12 cellular contexts compared by ENCODE assay signal in the genomic region with DNA sequence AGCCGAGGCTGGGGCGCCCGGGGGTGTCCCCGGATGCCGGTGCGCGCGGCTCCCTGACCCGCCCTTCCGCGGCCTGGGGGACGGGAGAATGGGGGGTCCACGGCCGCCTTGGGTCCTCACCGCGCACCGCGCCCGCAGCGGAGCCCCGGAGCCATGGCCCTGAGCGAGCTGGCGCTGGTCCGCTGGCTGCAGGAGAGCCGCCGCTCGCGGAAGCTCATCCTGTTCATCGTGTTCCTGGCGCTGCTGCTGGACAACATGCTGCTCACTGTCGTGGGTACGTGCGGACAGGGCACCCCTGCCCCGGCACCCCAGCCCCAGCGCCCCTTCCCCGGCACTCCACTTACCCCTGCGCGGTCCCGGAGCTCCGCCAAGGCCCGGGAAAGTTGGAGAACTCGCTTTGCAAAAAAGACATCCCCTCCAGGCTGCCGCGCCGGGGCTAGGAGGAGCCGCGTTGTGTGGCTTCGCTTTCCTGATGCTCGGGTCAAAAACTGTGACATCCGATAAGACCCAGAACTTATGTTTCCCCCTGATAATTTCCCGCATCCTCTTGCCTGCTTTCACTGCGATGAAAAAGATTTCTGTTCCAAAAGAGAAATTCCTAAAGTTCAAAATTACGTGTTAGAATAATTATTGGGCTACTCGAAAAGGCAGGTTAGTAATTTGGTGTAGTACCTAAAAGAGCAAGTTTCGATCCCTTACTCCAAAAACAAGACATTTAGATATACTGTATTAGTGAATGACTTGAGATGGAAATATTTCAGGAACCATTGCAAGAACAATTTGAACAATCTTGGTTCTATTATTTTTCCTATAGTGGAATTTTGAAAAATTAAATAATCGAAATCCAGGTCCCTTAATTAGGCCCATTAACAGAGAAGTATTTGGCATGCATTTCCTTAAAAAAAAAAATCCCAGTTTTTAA. TPM values are rescaled to one million over a fixed set of nuclear protein-coding genes. Genes with fewer than 3 reads are reported as not detected.
DNase-seq lines count a peak whose midpoint lies in the region; ATAC-seq, FAIRE-seq and TF ChIP-seq lines count a peak whose summit lies in the region.
"Had no signal": no experiment of that assay in that cellular context is flagged by ENCODE, and none has a peak within 500 bp of the region (broad histone marks: within the 10 kb centered on the region; RNA-seq: fewer than 3 reads in every experiment).

No MANE protein-coding gene starts in this region.

- H3K4me1 ChIP-seq in kidney (ENCODE audit: control insufficient read depth in 1 of 2, insufficient read depth in 1 of 2, low read depth in 1 of 2, low read length in 2 of 2) (no peaks in the 10 kb centered on the region), suprapubic skin (peaks cover 12% of the 10 kb centered on the region)
- H3K4me1 ChIP-seq: SJSA1 had no signal

- no peak for DNase-seq in activated naive CD4-positive, alpha-beta T cell treated with anti-CD3 and anti-CD28 coated beads, Interleukin-2, amount 50 U/mL, for 72 hours (ENCODE audit: low spot score in 2 of 2)
- no peak for DNase-seq in activated naive CD4-positive, alpha-beta T cell treated with anti-CD3 and anti-CD28 coated beads, Interleukin-2, amount 50 U/mL, for 16 hours
- peak; percentile 36 for DNase-seq in activated naive CD8-positive, alpha-beta T cell treated with anti-CD3 and anti-CD28 coated beads, Interleukin-2, amount 10 ng/mL, durations not matched to agents 7 days and 5 days
- DNase-seq in kidney (peak; percentile 67), suprapubic skin (ENCODE audit: low spot score in 2 of 2) (no peak)
- DNase-seq: anterior cingulate cortex, DMS153 had no signal

- peak; percentile 22 to 47 for ATAC-seq in activated naive CD4-positive, alpha-beta T cell treated with anti-CD3 and anti-CD28 coated beads, Interleukin-2, amount 50 U/mL, for 72 hours
- no peak for ATAC-seq in activated naive CD8-positive, alpha-beta T cell treated with anti-CD3 and anti-CD28 coated beads, Interleukin-2, amount 10 ng/mL, durations not matched to agents 7 days and 5 days (ENCODE audit: low read depth)
- ATAC-seq in GM18511 (IDR thresholded peaks at IDR 0.05; ENCODE audit: unreplicated experiment) (no peak), HG02981 (IDR thresholded peaks at IDR 0.05; ENCODE audit: unreplicated experiment) (no peak), GM18519 (IDR thresholded peaks at IDR 0.05; ENCODE audit: low FRiP score, unreplicated experiment) (no peak)

- H3K9ac ChIP-seq in kidney (ENCODE audit: low read length in 2 of 2), result no peak overlapping the region

- H3K36me3 ChIP-seq in kidney (ENCODE audit: control insufficient read depth in 1 of 2, insufficient read depth in 2 of 2, low read length in 2 of 2) (no peaks in the 10 kb centered on the region), suprapubic skin (no peaks in the 10 kb centered on the region)
- H3K36me3 ChIP-seq: SJSA1 had no signal

- peaks cover 9% of the 10 kb centered on the region for H3K4me1 Mint-ChIP-seq in activated naive CD8-positive, alpha-beta T cell treated with anti-CD3 and anti-CD28 coated beads, Interleukin-2, amount 10 ng/mL, durations not matched to agents 7 days and 5 days

- no peak for TF ChIP-seq POLR2A in suprapubic skin (IDR thresholded peaks at IDR 0.05)

- H3K36me3 Mint-ChIP-seq in activated naive CD4-positive, alpha-beta T cell treated with anti-CD3 and anti-CD28 coated beads, Interleukin-2, amount 50 U/mL, for 72 hours, result no peaks in the 10 kb centered on the region
- H3K36me3 Mint-ChIP-seq in activated naive CD8-positive, alpha-beta T cell treated with anti-CD3 and anti-CD28 coated beads, Interleukin-2, amount 10 ng/mL, durations not matched to agents 7 days and 5 days, result no peaks in the 10 kb centered on the region

- no peaks in the 10 kb centered on the region for H3K9me3 Mint-ChIP-seq in activated naive CD4-positive, alpha-beta T cell treated with anti-CD3 and anti-CD28 coated beads, Interleukin-2, amount 50 U/mL, for 72 hours
- H3K9me3 Mint-ChIP-seq in activated naive CD8-positive, alpha-beta T cell treated with anti-CD3 and anti-CD28 coated beads, Interleukin-2, amount 10 ng/mL, durations not matched to agents 7 days and 5 days, result peaks cover 1% of the 10 kb centered on the region

- 12% methylated on average over 22 of the region's 56 CpGs for WGBS in suprapubic skin

- TF ChIP-seq CTCF in kidney (IDR thresholded peaks at IDR 0.05; ENCODE audit: borderline replicate concordance, extremely low read depth, insufficient read depth), result no peak
- TF ChIP-seq CTCF in suprapubic skin (IDR thresholded peaks at IDR 0.05), result no peak

- peak overlapping the region; percentile 38 for H3K4me3 Mint-ChIP-seq in activated naive CD8-positive, alpha-beta T cell treated with anti-CD3 and anti-CD28 coated beads, Interleukin-2, amount 10 ng/mL, durations not matched to agents 7 days and 5 days

- H3K4me3 ChIP-seq in kidney (ENCODE audit: low read length in 2 of 2), result no peak overlapping the region
- peak overlapping the region; percentile 36 for H3K4me3 ChIP-seq in suprapubic skin
- H3K4me3 ChIP-seq: SJSA1 had no signal

- no peaks in the 10 kb centered on the region for H3K9me3 ChIP-seq in kidney (ENCODE audit: control insufficient read depth in 1 of 2, low read length in 2 of 2)
- no peaks in the 10 kb centered on the region for H3K9me3 ChIP-seq in suprapubic skin
- H3K9me3 ChIP-seq: SJSA1 had no signal

- POLR2A ChIA-PET in activated naive CD8-positive, alpha-beta T cell treated with anti-CD3 and anti-CD28 coated beads, Interleukin-2, amount 10 ng/mL, durations not matched to agents 7 days and 5 days (lab: Charles Lee), result no interaction called here

- no peak for TF ChIP-seq EP300 in suprapubic skin (IDR thresholded peaks at IDR 0.05)

- peaks cover 71% of the 10 kb centered on the region for H3K27me3 ChIP-seq in suprapubic skin

- H3K27ac Mint-ChIP-seq in activated naive CD4-positive, alpha-beta T cell treated with anti-CD3 and anti-CD28 coated beads, Interleukin-2, amount 50 U/mL, for 72 hours, result no peak overlapping the region
- H3K27ac Mint-ChIP-seq in activated naive CD8-positive, alpha-beta T cell treated with anti-CD3 and anti-CD28 coated beads, Interleukin-2, amount 10 ng/mL, durations not matched to agents 7 days and 5 days, result no peak overlapping the region

- no peak for FAIRE-seq in kidney (lab: Jason Lieb, UNC)

- H3K27ac ChIP-seq in kidney (ENCODE audit: low read depth in 2 of 2, low read length in 2 of 2) (no peak overlapping the region), suprapubic skin (no peak overlapping the region)
- H3K27ac ChIP-seq: SJSA1 had no signal

- intact Hi-C loops in kidney (cut with DNase I), result no loop called here

- H3K27me3 Mint-ChIP-seq in activated naive CD8-positive, alpha-beta T cell treated with anti-CD3 and anti-CD28 coated beads, Interleukin-2, amount 10 ng/mL, durations not matched to agents 7 days and 5 days, result peaks cover 46% of the 10 kb centered on the region

RNA-seq across cellular contexts. Expression of a gene that starts 0.9 kb away (rescaled TPM):
- under 1 TPM; 0.06 to 0.09 TPM for total RNA-seq in activated naive CD4-positive, alpha-beta T cell treated with anti-CD3 and anti-CD28 coated beads, Interleukin-2, amount 50 U/mL, for 72 hours
- under 1 TPM; 0.14 to 0.17 TPM for total RNA-seq in activated naive CD8-positive, alpha-beta T cell treated with anti-CD3 and anti-CD28 coated beads, Interleukin-2, amount 10 ng/mL, durations not matched to agents 7 days and 5 days
- total RNA-seq in kidney (4.6 TPM), suprapubic skin (10 to 100 TPM in 1 of 4 donors, 1 to 10 TPM in 3; 2.7 to 10.5 (median 5.4) TPM)
- 0.15 TPM for polyA plus RNA-seq in kidney (ENCODE audit: insufficient read depth, low read depth, low replicate concordance)
- total RNA-seq: HT1080, SJSA1 had no signal

RNA-seq across cellular contexts. Expression of a gene that starts 44.5 kb away (rescaled TPM):
- total RNA-seq in activated naive CD4-positive, alpha-beta T cell treated with anti-CD3 and anti-CD28 coated beads, Interleukin-2, amount 50 U/mL, for 72 hours, result not detected
- total RNA-seq in activated naive CD8-positive, alpha-beta T cell treated with anti-CD3 and anti-CD28 coated beads, Interleukin-2, amount 10 ng/mL, durations not matched to agents 7 days and 5 days, result not detected
- total RNA-seq in kidney (not detected), suprapubic skin (not detected)
- not detected for polyA plus RNA-seq in kidney (ENCODE audit: insufficient read depth, low read depth, low replicate concordance)
- total RNA-seq: HT1080, SJSA1 had no signal

Comparison
In these comparisons a context has a peak if more than half of its experiments do, and no peak if none do; other contexts are left out.
1. ATAC-seq: peak in activated naive CD4-positive, alpha-beta T cell treated with anti-CD3 and anti-CD28 coated beads, Interleukin-2, amount 50 U/mL, for 72 hours (2 of 2); none in activated naive CD8-positive, alpha-beta T cell treated with anti-CD3 and anti-CD28 coated beads, Interleukin-2, amount 10 ng/mL, durations not matched to agents 7 days and 5 days (single experiment), GM18511 (single experiment), HG02981 (single experiment) and GM18519 (single experiment).
2. DNase-seq: peak in activated naive CD8-positive, alpha-beta T cell treated with anti-CD3 and anti-CD28 coated beads, Interleukin-2, amount 10 ng/mL, durations not matched to agents 7 days and 5 days (single experiment) and kidney (single experiment); none in activated naive CD4-positive, alpha-beta T cell treated with anti-CD3 and anti-CD28 coated beads, Interleukin-2, amount 50 U/mL, for 72 hours (0 of 2), activated naive CD4-positive, alpha-beta T cell treated with anti-CD3 and anti-CD28 coated beads, Interleukin-2, amount 50 U/mL, for 16 hours (single experiment) and suprapubic skin (0 of 2).